26 cellular contexts compared by ENCODE assay signal in the genomic region with DNA sequence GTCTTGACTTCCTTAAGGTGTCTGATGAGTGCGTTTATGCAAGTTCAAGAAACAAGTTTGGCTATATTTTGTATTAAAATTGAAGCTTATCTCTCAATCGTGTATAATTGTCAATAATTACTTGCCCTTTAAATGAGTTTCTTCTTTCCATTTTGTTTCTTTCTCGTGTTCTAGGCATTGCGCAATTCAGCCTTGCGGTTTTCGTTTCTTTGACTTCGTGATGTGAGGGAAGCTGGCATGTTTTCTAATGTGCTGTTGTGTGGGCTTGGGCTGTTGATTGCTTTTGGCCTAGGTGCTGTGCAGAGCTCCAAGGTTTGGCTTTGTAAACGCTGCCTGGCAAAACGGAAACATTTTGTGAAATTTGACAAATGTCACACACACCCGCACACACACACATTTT.
DNase-seq lines count a peak whose midpoint lies in the region; ATAC-seq, FAIRE-seq and TF ChIP-seq lines count a peak whose summit lies in the region.
"Had no signal": no experiment of that assay in that cellular context is flagged by ENCODE, and none has a peak within 500 bp of the region (broad histone marks: within the 10 kb centered on the region; RNA-seq: fewer than 3 reads in every experiment).

No MANE protein-coding gene starts in this region.

- BruUV-seq in mammary epithelial cell (replicated peaks; lab: Mats Ljungman, UMichigan) = no TSS peak

- no peaks in the 10 kb centered on the region for H3K36me3 ChIP-seq in mammary epithelial cell (ENCODE audit: insufficient read depth, low read length)
- H3K36me3 ChIP-seq in naive thymus-derived CD4-positive, alpha-beta T cell (ENCODE audit: control insufficient read depth in 2 of 3, insufficient read depth in 3 of 3, low read length in 3 of 3) = no peaks in the 10 kb centered on the region
- no peaks in the 10 kb centered on the region for H3K36me3 ChIP-seq in prostate gland
- H3K36me3 ChIP-seq: adrenal gland, uterus had no signal

- no peak for FAIRE-seq in A549 (lab: Jason Lieb, UNC)
- FAIRE-seq: bronchial epithelial cell, endothelial cell of umbilical vein, GM12891, kidney, TTC549 had no signal

- TF ChIP-seq CTCF in A549 (IDR thresholded peaks at IDR 0.05) (no peak), HL-60 (IDR thresholded peaks at IDR 0.05; ENCODE audit: insufficient read depth, low read length) (no peak), mammary epithelial cell (conservative IDR thresholded peaks at IDR 0.05 in 1 of 2, IDR thresholded peaks at IDR 0.05 in 1 of 2; ENCODE audit: extremely low read depth in 1 of 2, insufficient read depth in 1 of 2, low read depth in 1 of 2, low read length in 2 of 2) (no peak), prostate gland (IDR thresholded peaks at IDR 0.05) (no peak)

- H3K4me1 ChIP-seq in A549 (peaks cover 11% of the 10 kb centered on the region; the same call in 2 of the 3 replicates), mammary epithelial cell (ENCODE audit: insufficient read depth, low read length) (peaks cover 16% of the 10 kb centered on the region), prostate gland (replicated peaks) (no peaks in the 10 kb centered on the region)
- H3K4me1 ChIP-seq in naive thymus-derived CD4-positive, alpha-beta T cell (ENCODE audit: control insufficient read depth in 2 of 2, insufficient read depth in 2 of 2, low read length in 2 of 2) = no peaks in the 10 kb centered on the region
- H3K4me1 ChIP-seq: adrenal gland, parathyroid adenoma, uterus had no signal

- H3K27ac Mint-ChIP-seq in naive thymus-derived CD4-positive, alpha-beta T cell = no peak overlapping the region
- H3K27ac Mint-ChIP-seq: activated CD4-positive, alpha-beta T cell treated with anti-CD3 and anti-CD28 coated beads for 36 hours; activated CD8-positive, alpha-beta memory T cell treated with anti-CD3 and anti-CD28 coated beads, Interleukin-2, amount 10 ng/mL, durations not matched to agents 7 days and 5 days; CD4-positive, alpha-beta T cell; dendritic cell treated with granulocyte-macrophage colony-stimulating factor and Interleukin-4, amounts not matched to agents 40 ng/mL and 50 ng/mL, for 4 days; natural killer cell treated with Interleukin-12 subunit alpha and Interleukin-12 subunit beta and Interleukin-15 and Interleukin-18, amount 100 ng/mL, for 72 hours had no signal

- dilution Hi-C loops in mammary epithelial cell (cut with HindIII; ENCODE audit: low sequenced_read_pairs) = loop anchor here (5.0 kb wide), 1 partner anchor 38 kb away; no protein-coding TSS in a partner anchor

- TF ChIP-seq EP300 in A549 (IDR thresholded peaks at IDR 0.05) = no peak

- ATAC-seq in A549 (no peak), HG03039 (IDR thresholded peaks at IDR 0.05; ENCODE audit: unreplicated experiment) (no peak), HG02623 (IDR thresholded peaks at IDR 0.05; ENCODE audit: unreplicated experiment) (no peak)
- no peak for ATAC-seq in naive thymus-derived CD4-positive, alpha-beta T cell
- ATAC-seq: activated CD4-positive, alpha-beta T cell treated with anti-CD3 and anti-CD28 coated beads for 36 hours; activated CD8-positive, alpha-beta memory T cell treated with anti-CD3 and anti-CD28 coated beads, Interleukin-2, amount 10 ng/mL, durations not matched to agents 7 days and 5 days; natural killer cell treated with Interleukin-12 subunit alpha and Interleukin-12 subunit beta and Interleukin-15 and Interleukin-18, amount 100 ng/mL, for 72 hours; SK-N-SH treated with all-trans-retinoic acid at 6 μM for 48 hours had no signal

- CTCF ChIA-PET in A549 (lab: Yijun Ruan, JAX) (no interaction called here), mammary epithelial cell (lab: Charles Lee; ENCODE audit: low non-redundant PET) (no interaction called here)
- CTCF ChIA-PET in naive thymus-derived CD4-positive, alpha-beta T cell (lab: Charles Lee) = no interaction called here

- H3K27ac ChIP-seq in A549 (no peak overlapping the region), HL-60 (replicated peaks) (no peak overlapping the region), mammary epithelial cell (ENCODE audit: insufficient read depth, low read depth, low read length) (no peak overlapping the region), prostate gland (no peak overlapping the region)
- no peak overlapping the region for H3K27ac ChIP-seq in naive thymus-derived CD4-positive, alpha-beta T cell (ENCODE audit: low read depth, low read length)
- H3K27ac ChIP-seq: adrenal gland, parathyroid adenoma, uterus had no signal

- no peak overlapping the region for H3K9ac ChIP-seq in mammary epithelial cell (ENCODE audit: insufficient read depth, low read length)
- H3K9ac ChIP-seq: parathyroid adenoma had no signal

- WGBS in A549 (ENCODE audit: missing lambda C conversion rate) = 83% methylated on average over 10 of the region's 10 CpGs
- WGBS in mammary epithelial cell (ENCODE audit: low coverage, missing lambda C conversion rate) = 97% methylated on average over 9 of the region's 10 CpGs
- WGBS in prostate gland = 90% methylated on average over 10 of the region's 10 CpGs

- POLR2A ChIA-PET in A549 (lab: Yijun Ruan, JAX) = no interaction called here
- POLR2A ChIA-PET in naive thymus-derived CD4-positive, alpha-beta T cell (lab: Charles Lee) = no interaction called here

- intact Hi-C loops in mammary epithelial cell (cut with micrococcal nuclease) = no loop called here
- intact Hi-C loops in naive thymus-derived CD4-positive, alpha-beta T cell (cut with micrococcal nuclease) = no loop called here
- intact Hi-C loops in prostate gland (cut with DNase I) = no loop called here

- H3K9me3 Mint-ChIP-seq in naive thymus-derived CD4-positive, alpha-beta T cell = peaks cover 0 to 13% (median 4%) of the 10 kb centered on the region in 11 donors

- TF ChIP-seq POLR2A in A549 (IDR thresholded peaks at IDR 0.05; ENCODE audit: low read length) (no peak), prostate gland (IDR thresholded peaks at IDR 0.05) (no peak)

- H3K79me2 ChIP-seq in mammary epithelial cell (ENCODE audit: insufficient read depth, low read length) = no peaks in the 10 kb centered on the region
- H3K79me2 ChIP-seq: parathyroid adenoma had no signal

- H3K4me3 Mint-ChIP-seq in naive thymus-derived CD4-positive, alpha-beta T cell = no peak overlapping the region
- H3K4me3 Mint-ChIP-seq: activated CD4-positive, alpha-beta T cell treated with anti-CD3 and anti-CD28 coated beads for 36 hours; activated CD8-positive, alpha-beta memory T cell treated with anti-CD3 and anti-CD28 coated beads, Interleukin-2, amount 10 ng/mL, durations not matched to agents 7 days and 5 days; CD4-positive, alpha-beta T cell; dendritic cell treated with granulocyte-macrophage colony-stimulating factor and Interleukin-4, amounts not matched to agents 40 ng/mL and 50 ng/mL, for 4 days; natural killer cell treated with Interleukin-12 subunit alpha and Interleukin-12 subunit beta and Interleukin-15 and Interleukin-18, amount 100 ng/mL, for 72 hours had no signal

- DNase-seq in A549 (ENCODE audit: low read depth in 1 of 2, low spot score in 1 of 2) (no peak), HL-60 (ENCODE audit: low read depth in 1 of 2, low spot score in 1 of 2) (peak; percentile 28 to 91), NOMO-1 treated with dmso at 0.1 percent for 144 hours (lab: John Stamatoyannopoulos, UW; ENCODE audit: unreplicated experiment) (peak; percentile 68), mammary epithelial cell (peak; percentile 67), prostate gland (ENCODE audit: low spot score) (no peak)
- DNase-seq in naive thymus-derived CD4-positive, alpha-beta T cell = no peak
- DNase-seq: activated CD4-positive, alpha-beta T cell treated with anti-CD3 and anti-CD28 coated beads for 36 hours; activated CD8-positive, alpha-beta memory T cell treated with anti-CD3 and anti-CD28 coated beads, Interleukin-2, amount 10 ng/mL, durations not matched to agents 7 days and 5 days; CD4-positive, alpha-beta T cell; foreskin melanocyte; kidney; mesendoderm; NCI-H69; stimulated activated CD4-positive, alpha-beta T cell treated with anti-CD3 and anti-CD28 coated beads, Interleukin-4, amount 100 ng/mL, for 24 hours; uterus had no signal

- no peaks in the 10 kb centered on the region for H4K20me1 ChIP-seq in mammary epithelial cell (ENCODE audit: insufficient read depth, low read length)

- H3K27me3 ChIP-seq in HL-60 (ENCODE audit: insufficient read depth, poor library complexity, severe bottlenecking) = no peaks in the 10 kb centered on the region
- H3K27me3 ChIP-seq in mammary epithelial cell (ENCODE audit: insufficient read depth, low read length) = no peaks in the 10 kb centered on the region
- H3K27me3 ChIP-seq in naive thymus-derived CD4-positive, alpha-beta T cell (ENCODE audit: control insufficient read depth in 2 of 2, insufficient read depth in 2 of 2, low read length in 2 of 2) = no peaks in the 10 kb centered on the region
- no peaks in the 10 kb centered on the region for H3K27me3 ChIP-seq in prostate gland (replicated peaks; ENCODE audit: insufficient read depth)
- H3K27me3 ChIP-seq: adrenal gland, uterus had no signal

- H3K4me2 ChIP-seq in A549 = no peak overlapping the region
- no peak overlapping the region for H3K4me2 ChIP-seq in mammary epithelial cell (ENCODE audit: insufficient read depth, low read depth, low read length)

- H3K4me1 Mint-ChIP-seq in naive thymus-derived CD4-positive, alpha-beta T cell = no peaks in the 10 kb centered on the region
- H3K4me1 Mint-ChIP-seq: activated CD4-positive, alpha-beta T cell treated with anti-CD3 and anti-CD28 coated beads for 36 hours; activated CD8-positive, alpha-beta memory T cell treated with anti-CD3 and anti-CD28 coated beads, Interleukin-2, amount 10 ng/mL, durations not matched to agents 7 days and 5 days had no signal

- no peak overlapping the region for H2AFZ ChIP-seq in mammary epithelial cell (ENCODE audit: low read depth, low read length)
- H2AFZ ChIP-seq: parathyroid adenoma had no signal

- H3K4me3 ChIP-seq in A549 (no peak overlapping the region), HL-60 (replicated peaks; ENCODE audit: insufficient read depth, low read length) (no peak overlapping the region), mammary epithelial cell (replicated peaks in 1 of 3; ENCODE audit: insufficient read depth in 1 of 3, low read depth in 2 of 3, low read length in 3 of 3) (no peak overlapping the region), prostate gland (no peak overlapping the region)
- H3K4me3 ChIP-seq in naive thymus-derived CD4-positive, alpha-beta T cell (ENCODE audit: low read length) = no peak overlapping the region
- H3K4me3 ChIP-seq: adrenal gland, uterus had no signal

- in situ Hi-C loops in mammary epithelial cell (cut with MboI; ENCODE audit: low sequenced_read_pairs in 2 of 2) = no loop called here

- peaks cover 0 to 3% (median 0%) of the 10 kb centered on the region in 5 donors for H3K36me3 Mint-ChIP-seq in naive thymus-derived CD4-positive, alpha-beta T cell
- H3K36me3 Mint-ChIP-seq: activated CD8-positive, alpha-beta memory T cell treated with anti-CD3 and anti-CD28 coated beads, Interleukin-2, amount 10 ng/mL, durations not matched to agents 7 days and 5 days; natural killer cell treated with Interleukin-12 subunit alpha and Interleukin-12 subunit beta and Interleukin-15 and Interleukin-18, amount 100 ng/mL, for 72 hours had no signal

- H3K27me3 Mint-ChIP-seq in naive thymus-derived CD4-positive, alpha-beta T cell = no peaks in the 10 kb centered on the region
- H3K27me3 Mint-ChIP-seq: activated CD4-positive, alpha-beta T cell treated with anti-CD3 and anti-CD28 coated beads for 36 hours; activated CD8-positive, alpha-beta memory T cell treated with anti-CD3 and anti-CD28 coated beads, Interleukin-2, amount 10 ng/mL, durations not matched to agents 7 days and 5 days; CD4-positive, alpha-beta T cell; dendritic cell treated with granulocyte-macrophage colony-stimulating factor and Interleukin-4, amounts not matched to agents 40 ng/mL and 50 ng/mL, for 4 days had no signal

- no peak for TF ChIP-seq RAD21 in A549 (conservative IDR thresholded peaks at IDR 0.05 in 1 of 2, IDR thresholded peaks at IDR 0.05 in 1 of 2)

- H3K9me3 ChIP-seq in A549 = peaks cover 12% of the 10 kb centered on the region; the same call in 2 of the 3 replicates
- peaks cover under 1% of the 10 kb centered on the region for H3K9me3 ChIP-seq in mammary epithelial cell (replicated peaks; ENCODE audit: insufficient read depth, low read length)
- no peaks in the 10 kb centered on the region for H3K9me3 ChIP-seq in naive thymus-derived CD4-positive, alpha-beta T cell (ENCODE audit: control insufficient read depth in 2 of 3, low read length in 3 of 3)
- no peaks in the 10 kb centered on the region for H3K9me3 ChIP-seq in prostate gland
- H3K9me3 ChIP-seq: adrenal gland, uterus had no signal

Comparison
In these comparisons a context has a peak if more than half of its experiments do, and no peak if none do; other contexts are left out.
1. DNase-seq: peak in HL-60 (2 of 2), NOMO-1 treated with dmso at 0.1 percent for 144 hours (single experiment) and mammary epithelial cell (single experiment); none in A549 (0 of 2), naive thymus-derived CD4-positive, alpha-beta T cell (0 of 9) and prostate gland (single experiment).